In genomic region chr9:95316274-95316673, GRCh38 we compare ENCODE assay signal across 1 cellular context.
TF ChIP-seq lines count a peak whose summit lies in the region.

No MANE protein-coding gene starts in this region.

TF ChIP-seq in SK-N-SH treated with all-trans-retinoic acid at 6 μM for 48 hours, 23 proteins besides CTCF, POLR2A, EP300 and RAD21 (continued from another document):
- no peak for TF ChIP-seq TSHZ2 (CRISPR knock-in tag; IDR thresholded peaks at IDR 0.05)
- TF ChIP-seq ZNF565 (CRISPR knock-in tag; conservative IDR thresholded peaks at IDR 0.05; ENCODE audit: low read depth) = no peak
- no peak for TF ChIP-seq TOX (CRISPR knock-in tag; IDR thresholded peaks at IDR 0.05; ENCODE audit: borderline replicate concordance)
- TF ChIP-seq GLIS3 (CRISPR knock-in tag; IDR thresholded peaks at IDR 0.05) = no peak
- TF ChIP-seq PATZ1 (CRISPR knock-in tag; IDR thresholded peaks at IDR 0.05; ENCODE audit: borderline replicate concordance) = no peak
